30 cellular contexts compared by ENCODE assay signal in the genomic region with DNA sequence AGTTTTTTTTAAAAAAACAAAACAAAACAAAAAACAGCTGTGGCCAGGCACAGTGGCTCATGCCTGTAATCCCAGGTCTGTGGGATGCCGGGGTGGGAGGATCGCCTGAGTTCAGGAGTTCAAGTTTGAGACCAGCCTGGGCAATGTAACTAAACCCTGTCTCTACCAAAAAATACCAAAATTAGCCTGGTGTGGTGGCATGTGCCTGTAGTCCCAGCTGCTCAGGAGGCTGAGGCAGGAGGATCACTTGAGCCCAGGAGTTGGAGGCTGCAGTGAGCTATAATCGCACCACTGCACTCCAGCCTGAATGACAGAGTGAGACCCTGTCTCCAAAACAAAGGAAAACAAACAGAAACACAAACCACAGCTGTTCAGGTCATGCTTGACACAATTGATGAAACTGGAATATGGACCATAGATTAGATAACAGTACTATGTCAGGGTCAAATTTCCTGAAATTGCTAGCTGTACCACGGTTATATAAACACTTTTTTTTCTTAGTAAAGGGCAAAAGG. TPM values are rescaled to one million over a fixed set of nuclear protein-coding genes. Genes with fewer than 3 reads are reported as not detected.
DNase-seq lines count a peak whose midpoint lies in the region; ATAC-seq, FAIRE-seq and TF ChIP-seq lines count a peak whose summit lies in the region.
"Had no signal": no experiment of that assay in that cellular context is flagged by ENCODE, and none has a peak within 500 bp of the region (broad histone marks: within the 10 kb centered on the region; RNA-seq: fewer than 3 reads in every experiment).

No MANE protein-coding gene starts in this region.

- BruUV-seq in HepG2 (replicated peaks; lab: Mats Ljungman, UMichigan) (no TSS peak), MCF 10A (replicated peaks; lab: Mats Ljungman, UMichigan) (no TSS peak)

- POLR2A ChIA-PET in HepG2 (lab: Yijun Ruan, JAX) (interaction anchor here (1.0 to 2.6 kb wide), 5 partner anchors 16 to 36 kb away, joined by 3 to 10 read pairs (median 8); partner anchors contain the start of genes NDUFA7, RAB11B and RPS28), MCF 10A (lab: Yijun Ruan, JAX) (interaction anchor here (1.0 kb wide), 1 partner anchor 21 kb away, joined by 8 read pairs; no protein-coding TSS in a partner anchor)

- peaks cover 5% of the 10 kb centered on the region for H3K36me3 Mint-ChIP-seq in MCF 10A (ENCODE audit: insufficient read depth, unreplicated experiment)
- H3K36me3 Mint-ChIP-seq: mesothelial cell of epicardium; naive thymus-derived CD4-positive, alpha-beta T cell had no signal

- WGBS in HepG2 (ENCODE audit: low lambda C conversion rate), result 8% methylated on average over 4 of the region's 4 CpGs

- H4K20me1 ChIP-seq in HepG2 (ENCODE audit: insufficient read depth, low read length) (no peaks in the 10 kb centered on the region), MM.1S (ENCODE audit: insufficient read depth, low read length) (no peaks in the 10 kb centered on the region)

- H3K27me3 Mint-ChIP-seq in MCF 10A (ENCODE audit: insufficient read depth, unreplicated experiment), result no peaks in the 10 kb centered on the region

- H3K27ac ChIP-seq in 22Rv1, result peak overlapping the region; percentile 17; the same call in 1 of the 2 replicates
- H3K27ac ChIP-seq in HepG2 (ENCODE audit: extremely low read length, insufficient read depth, low read length), result peak overlapping the region; percentile 67
- no peak overlapping the region for H3K27ac ChIP-seq in MM.1S (ENCODE audit: low read length)
- H3K27ac ChIP-seq: breast epithelium, colonic mucosa, left lung, tibial nerve had no signal

- peak; percentile 93 for TF ChIP-seq EP300 in HepG2 (IDR thresholded peaks at IDR 0.05; ENCODE audit: low read depth in 2 of 2, low read length in 2 of 2)
- peak; percentile 90 for TF ChIP-seq EP300 in HepG2 (CRISPR knock-in tag; IDR thresholded peaks at IDR 0.05; ENCODE audit: borderline replicate concordance)

- peaks cover 25% of the 10 kb centered on the region for H3K4me1 Mint-ChIP-seq in MCF 10A (ENCODE audit: insufficient read depth, unreplicated experiment)

- peaks cover 80% of the 10 kb centered on the region for H3K4me1 ChIP-seq in HepG2 (ENCODE audit: insufficient read depth, low read length)
- H3K4me1 ChIP-seq in MM.1S (ENCODE audit: low read length), result peaks cover 5% of the 10 kb centered on the region
- H3K4me1 ChIP-seq: BE2C, colonic mucosa had no signal

- H3K4me3 ChIP-seq in choroid plexus epithelial cell (ENCODE audit: low read depth, low read length), result no peak overlapping the region
- H3K4me3 ChIP-seq in HepG2 (replicated peaks in 1 of 3; ENCODE audit: insufficient read depth in 1 of 3, low read depth in 2 of 3, low read length in 3 of 3), result no peak overlapping the region
- H3K4me3 ChIP-seq in MM.1S (ENCODE audit: low read length), result no peak overlapping the region
- H3K4me3 ChIP-seq: breast epithelium, colonic mucosa, esophagus squamous epithelium, left lung, tibial nerve had no signal

- intact Hi-C loops in HepG2 (cut with micrococcal nuclease; ENCODE audit: unreplicated experiment), result loop anchor here (10.0 kb wide), 1 partner anchor 88 kb away; the partner anchor contains the start of gene HNRNPM
- intact Hi-C loops in MCF 10A (cut with micrococcal nuclease), result loop anchor here (10.0 kb wide), 1 partner anchor 98 kb away; no protein-coding TSS in a partner anchor

- no peak overlapping the region for H3K9ac ChIP-seq in HepG2 (ENCODE audit: insufficient read depth, low read depth, low read length)
- H3K9ac ChIP-seq in MM.1S (ENCODE audit: low read length), result no peak overlapping the region

- 0 out of 2 replicates have a peak, but pooled peaks have one; percentile 11 for TF ChIP-seq RAD21 in HepG2 (CRISPR knock-in tag; IDR thresholded peaks at IDR 0.05)

- in situ Hi-C loops in HepG2 (cut with HindIII; ENCODE audit: extremely low pct_ligation_motif_present, low pct_unique_long_range_greater_than_20kb), result no loop called here

- no peak for TF ChIP-seq POLR2A in HepG2 (IDR thresholded peaks at IDR 0.05; ENCODE audit: insufficient read depth in 1 of 2, low read depth in 2 of 2, low read length in 2 of 2)

- no peak overlapping the region for H2AFZ ChIP-seq in HepG2 (ENCODE audit: low read length)
- H2AFZ ChIP-seq in MM.1S (ENCODE audit: low read length), result no peak overlapping the region

- 0 out of 2 replicates have a peak overlapping the region, but pooled peaks have one; percentile 1 for H3K4me2 ChIP-seq in HepG2 (ENCODE audit: low read depth, low read length)
- H3K4me2 ChIP-seq in MM.1S (ENCODE audit: low read depth, low read length), result no peak overlapping the region

- no peaks in the 10 kb centered on the region for H3K9me2 ChIP-seq in MM.1S (replicated peaks; ENCODE audit: insufficient read depth, low read length)

- CTCF ChIA-PET in HepG2 (lab: Yijun Ruan, JAX; ENCODE audit: low intra/inter-chr PET ratio, low total read pairs), result no interaction called here
- CTCF ChIA-PET in MCF 10A (lab: Yijun Ruan, JAX), result interaction anchor here (0.6 to 6.0 kb wide), 5 partner anchors 11 to 221 kb away, joined by 3 to 72 read pairs (median 3); partner anchors contain the start of gene RAB11B

- H3F3A ChIP-seq in MM.1S (ENCODE audit: insufficient read depth, low read length), result no peaks in the 10 kb centered on the region

- ATAC-seq in HepG2 (peak; percentile 61), GM18867 (IDR thresholded peaks at IDR 0.05; ENCODE audit: unreplicated experiment) (no peak)
- ATAC-seq: activated T-cell treated with anti-CD3 and anti-CD28 coated beads, Interleukin-2, amount 50 U/mL, for 4 hours; left lung; naive thymus-derived CD4-positive, alpha-beta T cell had no signal

- FAIRE-seq in HepG2 (lab: Jason Lieb, UNC), result peak; percentile 42
- FAIRE-seq: G401.6 had no signal

- TF ChIP-seq CTCF in 22Rv1 (IDR thresholded peaks at IDR 0.05) (no peak), choroid plexus epithelial cell (conservative IDR thresholded peaks at IDR 0.05; ENCODE audit: low read depth, low read length) (no peak), HepG2 (CRISPR knock-in tag; IDR thresholded peaks at IDR 0.05) (peak; percentile 12; the same call in 1 of the 2 replicates), MM.1S (IDR thresholded peaks at IDR 0.05; ENCODE audit: low read length) (no peak), MCF 10A (IDR thresholded peaks at IDR 0.05; ENCODE audit: unreplicated experiment) (no peak)

- H3K27ac Mint-ChIP-seq in MCF 10A (ENCODE audit: low read depth, unreplicated experiment), result no peak overlapping the region
- H3K27ac Mint-ChIP-seq: H9; mesothelial cell of epicardium; naive thymus-derived CD4-positive, alpha-beta T cell; T-helper 2 cell treated with Interferon-gamma antibody and Interleukin-4, amounts not matched to agents 5 μg/mL and 100 μg/mL, for 36 hours had no signal

- H3K79me2 ChIP-seq in HepG2 (ENCODE audit: insufficient read depth, low read length), result no peaks in the 10 kb centered on the region
- H3K79me2 ChIP-seq in MM.1S (ENCODE audit: low read length), result no peaks in the 10 kb centered on the region

- no peak overlapping the region for H3K4me3 Mint-ChIP-seq in MCF 10A (ENCODE audit: unreplicated experiment)
- H3K4me3 Mint-ChIP-seq: activated T-cell treated with anti-CD3 and anti-CD28 coated beads, Interleukin-2, amount 50 U/mL, for 4 hours; H9; mesothelial cell of epicardium; naive thymus-derived CD4-positive, alpha-beta T cell; T-helper 2 cell treated with Interferon-gamma antibody and Interleukin-4, amounts not matched to agents 5 μg/mL and 100 μg/mL, for 36 hours had no signal

- H3K36me3 ChIP-seq in HepG2 (replicated peaks in 1 of 2; ENCODE audit: control insufficient read depth in 1 of 2, insufficient read depth in 2 of 2, low read length in 2 of 2) (no peaks in the 10 kb centered on the region), MM.1S (replicated peaks; ENCODE audit: insufficient read depth, low read length) (no peaks in the 10 kb centered on the region)
- H3K36me3 ChIP-seq: BE2C, breast epithelium, colonic mucosa, esophagus squamous epithelium, left lung, tibial nerve had no signal

- DNase-seq in RPMI7951 (ENCODE audit: low read depth) (peak; percentile 49), choroid plexus epithelial cell (ENCODE audit: low read depth) (peak; percentile 56), HepG2 (ENCODE audit: low spot score) (peak; percentile 93), activated T-cell treated with anti-CD3 and anti-CD28 coated beads for 4 hours (no peak), MM.1S (no peak), MCF 10A (ENCODE audit: unreplicated experiment) (no peak)
- DNase-seq: ACHN; activated CD4-positive, alpha-beta T cell treated with anti-CD3 and anti-CD28 coated beads for 48 hours; activated naive CD4-positive, alpha-beta T cell treated with Interleukin-2 at 50 U/mL for 16 hours; activated T-cell treated with anti-CD3 and anti-CD28 coated beads, Interleukin-2, amount 50 U/mL, for 4 hours; amniotic stem cell; BE2C; colonic mucosa; esophagus squamous epithelium; H9; naive thymus-derived CD4-positive, alpha-beta T cell; NCI-H1436; NCI-H2107; NCI-H446 treated with DMSO at 0.1 percent for 48 hours; Right ventricle myocardium superior; stimulated activated CD4-positive, alpha-beta T cell treated with anti-CD3 and anti-CD28 coated beads, Interleukin-2, amount 100 ng/mL, for 24 hours had no signal

- H3K9me3 Mint-ChIP-seq in MCF 10A (ENCODE audit: unreplicated experiment), result no peaks in the 10 kb centered on the region
- H3K9me3 Mint-ChIP-seq: activated T-cell treated with anti-CD3 and anti-CD28 coated beads, Interleukin-2, amount 50 U/mL, for 4 hours; T-helper 2 cell treated with Interferon-gamma antibody and Interleukin-4, amounts not matched to agents 5 μg/mL and 100 μg/mL, for 36 hours had no signal

- H3K9me3 ChIP-seq in HepG2 (ENCODE audit: low read length) (no peaks in the 10 kb centered on the region), MM.1S (replicated peaks; ENCODE audit: insufficient read depth, low read length) (no peaks in the 10 kb centered on the region)
- H3K9me3 ChIP-seq: BE2C, breast epithelium, colonic mucosa, esophagus squamous epithelium, left lung, tibial nerve had no signal

- H3K27me3 ChIP-seq in HepG2 (ENCODE audit: control insufficient read depth in 1 of 2, insufficient read depth in 2 of 2, low read length in 2 of 2), result no peaks in the 10 kb centered on the region
- H3K27me3 ChIP-seq in MM.1S (replicated peaks; ENCODE audit: insufficient read depth, low read length), result peaks cover 19% of the 10 kb centered on the region
- H3K27me3 ChIP-seq: breast epithelium, colonic mucosa, tibial nerve had no signal

RNA-seq across cellular contexts. Expression of gene ANGPTL4, which starts 6.9 kb away (rescaled TPM):
- 9.0 and 10.4 TPM in 2 replicates for total RNA-seq in RPMI7951 (2014; rRNA removed; shearing (Covaris generic))
- 0.20 and 0.80 TPM in 2 replicates for total RNA-seq in HepG2 (2016; rRNA removed; fragmentation: Illumina TruSeq; extraction: Trizol)
- 0.10 and 0.35 TPM in 2 replicates for total RNA-seq in HepG2 (2016; cell fraction: cytosol; rRNA removed; fragmentation: Illumina TruSeq; extraction: Trizol; ENCODE audit: low read depth)
- 0.27 and 0.80 TPM in 2 replicates for total RNA-seq in HepG2 (2016; cell fraction: insoluble cytoplasmic fraction; rRNA removed; fragmentation: Illumina TruSeq; extraction: Trizol)
- total RNA-seq in HepG2 (2016; cell fraction: membrane; rRNA removed; fragmentation: Illumina TruSeq; extraction: Trizol), result 0.48 and 0.71 TPM in 2 replicates
- 0.78 and 1.6 TPM in 2 replicates for total RNA-seq in HepG2 (2016; cell fraction: nucleus; rRNA removed; fragmentation: Illumina TruSeq; extraction: Trizol)
- 21.7 and 39.9 TPM in 2 replicates for polyA plus RNA-seq in HepG2 (2011; rRNA removed)
- 24.1 and 25.1 TPM in 2 replicates for polyA plus RNA-seq in HepG2 (2011; cell fraction: cytosol; rRNA removed)
- polyA plus RNA-seq in HepG2 (2011; cell fraction: nucleus; rRNA removed), result 62.7 and 74.1 TPM in 2 replicates
- 15.1 and 16.8 TPM in 2 replicates for polyA plus RNA-seq in HepG2 (2012)
- polyA plus RNA-seq in HepG2 (2016; cell fraction: cytosol; fragmentation: Illumina TruSeq; extraction: Trizol; ENCODE audit: low read depth), result 0.22 and 0.23 TPM in 2 replicates
- 0.29 and 0.58 TPM in 2 replicates for polyA plus RNA-seq in HepG2 (2016; cell fraction: insoluble cytoplasmic fraction; fragmentation: Illumina TruSeq; extraction: Trizol; ENCODE audit: low read depth)
- 0.19 TPM in 2 replicates for polyA plus RNA-seq in HepG2 (2016; cell fraction: membrane; fragmentation: Illumina TruSeq; extraction: Trizol; ENCODE audit: low read depth)
- 2.5 and 3.1 TPM in 2 replicates for polyA plus RNA-seq in HepG2 (2016; cell fraction: nucleus; fragmentation: Illumina TruSeq; extraction: Trizol; ENCODE audit: insufficient read depth, low read depth)
- polyA minus RNA-seq in HepG2 (2011; rRNA and poly(A)+ RNA removed; ENCODE audit: low replicate concordance), result 0.14 and 19.3 TPM in 2 replicates
- 14.2 and 17.5 TPM in 2 replicates for polyA minus RNA-seq in HepG2 (2011; cell fraction: cytosol; rRNA and poly(A)+ RNA removed)
- 14.4 and 18.8 TPM in 2 replicates for polyA minus RNA-seq in HepG2 (2011; cell fraction: nucleus; rRNA and poly(A)+ RNA removed)
- total RNA-seq in MCF 10A (2022), result 12.6 and 32.8 TPM in 2 replicates
- total RNA-seq: OCI-LY7 had no signal
- polyA plus RNA-seq: naive thymus-derived CD4-positive, alpha-beta T cell had no signal

RNA-seq across cellular contexts. Expression of gene KANK3, which starts 14.0 kb away (rescaled TPM):
- 0.24 TPM in 1 of 2 replicates, not detected in the other for total RNA-seq in RPMI7951 (2014; rRNA removed; shearing (Covaris generic))
- 0.15 and 0.18 TPM in 2 replicates for total RNA-seq in HepG2 (2016; rRNA removed; fragmentation: Illumina TruSeq; extraction: Trizol)
- total RNA-seq in HepG2 (2016; cell fraction: cytosol; rRNA removed; fragmentation: Illumina TruSeq; extraction: Trizol; ENCODE audit: low read depth), result not detected in 2 replicates
- total RNA-seq in HepG2 (2016; cell fraction: insoluble cytoplasmic fraction; rRNA removed; fragmentation: Illumina TruSeq; extraction: Trizol), result 0.06 and 0.35 TPM in 2 replicates
- total RNA-seq in HepG2 (2016; cell fraction: membrane; rRNA removed; fragmentation: Illumina TruSeq; extraction: Trizol), result 0.07 and 0.28 TPM in 2 replicates
- total RNA-seq in HepG2 (2016; cell fraction: nucleus; rRNA removed; fragmentation: Illumina TruSeq; extraction: Trizol), result 0.12 and 0.22 TPM in 2 replicates
- 0.20 and 0.73 TPM in 2 replicates for polyA plus RNA-seq in HepG2 (2011; rRNA removed)
- 0.32 and 0.46 TPM in 2 replicates for polyA plus RNA-seq in HepG2 (2011; cell fraction: cytosol; rRNA removed)
- 1.5 and 1.8 TPM in 2 replicates for polyA plus RNA-seq in HepG2 (2011; cell fraction: nucleus; rRNA removed)
- 0.27 and 0.32 TPM in 2 replicates for polyA plus RNA-seq in HepG2 (2012)
- polyA plus RNA-seq in HepG2 (2016; cell fraction: cytosol; fragmentation: Illumina TruSeq; extraction: Trizol; ENCODE audit: low read depth), result not detected in 2 replicates
- 0.22 TPM in 1 of 2 replicates, not detected in the other for polyA plus RNA-seq in HepG2 (2016; cell fraction: insoluble cytoplasmic fraction; fragmentation: Illumina TruSeq; extraction: Trizol; ENCODE audit: low read depth)
- polyA plus RNA-seq in HepG2 (2016; cell fraction: membrane; fragmentation: Illumina TruSeq; extraction: Trizol; ENCODE audit: low read depth), result 0.12 TPM in 1 of 2 replicates, not detected in the other
- 0.45 and 0.62 TPM in 2 replicates for polyA plus RNA-seq in HepG2 (2016; cell fraction: nucleus; fragmentation: Illumina TruSeq; extraction: Trizol; ENCODE audit: insufficient read depth, low read depth)
- 0.32 TPM in 1 of 2 replicates, not detected in the other for polyA minus RNA-seq in HepG2 (2011; rRNA and poly(A)+ RNA removed; ENCODE audit: low replicate concordance)
- polyA minus RNA-seq in HepG2 (2011; cell fraction: cytosol; rRNA and poly(A)+ RNA removed), result not detected in 2 replicates
- 0.77 and 1.5 TPM in 2 replicates for polyA minus RNA-seq in HepG2 (2011; cell fraction: nucleus; rRNA and poly(A)+ RNA removed)
- 0.79 and 1.2 TPM in 2 replicates for total RNA-seq in MCF 10A (2022)

RNA-seq across cellular contexts. Expression of gene RAB11B, which starts 33.1 kb away (rescaled TPM):
- total RNA-seq in RPMI7951 (2014; rRNA removed; shearing (Covaris generic)), result 10.3 and 16.1 TPM in 2 replicates
- 6.0 and 11.5 TPM in 2 replicates for total RNA-seq in HepG2 (2016; rRNA removed; fragmentation: Illumina TruSeq; extraction: Trizol)
- 3.2 and 5.3 TPM in 2 replicates for total RNA-seq in HepG2 (2016; cell fraction: cytosol; rRNA removed; fragmentation: Illumina TruSeq; extraction: Trizol; ENCODE audit: low read depth)
- total RNA-seq in HepG2 (2016; cell fraction: insoluble cytoplasmic fraction; rRNA removed; fragmentation: Illumina TruSeq; extraction: Trizol), result 5.3 and 9.6 TPM in 2 replicates
- 5.5 and 8.1 TPM in 2 replicates for total RNA-seq in HepG2 (2016; cell fraction: membrane; rRNA removed; fragmentation: Illumina TruSeq; extraction: Trizol)
- 10.6 and 12.6 TPM in 2 replicates for total RNA-seq in HepG2 (2016; cell fraction: nucleus; rRNA removed; fragmentation: Illumina TruSeq; extraction: Trizol)
- polyA plus RNA-seq in HepG2 (2011; rRNA removed), result 28.4 and 39.6 TPM in 2 replicates
- polyA plus RNA-seq in HepG2 (2011; cell fraction: cytosol; rRNA removed), result 25.6 and 37.5 TPM in 2 replicates
- polyA plus RNA-seq in HepG2 (2011; cell fraction: nucleus; rRNA removed), result 145 and 155 TPM in 2 replicates
- 60.0 and 70.4 TPM in 2 replicates for polyA plus RNA-seq in HepG2 (2012)
- polyA plus RNA-seq in HepG2 (2016; cell fraction: cytosol; fragmentation: Illumina TruSeq; extraction: Trizol; ENCODE audit: low read depth), result 12.4 and 13.3 TPM in 2 replicates
- polyA plus RNA-seq in HepG2 (2016; cell fraction: insoluble cytoplasmic fraction; fragmentation: Illumina TruSeq; extraction: Trizol; ENCODE audit: low read depth), result 42.9 and 48.7 TPM in 2 replicates
- 18.3 and 20.3 TPM in 2 replicates for polyA plus RNA-seq in HepG2 (2016; cell fraction: membrane; fragmentation: Illumina TruSeq; extraction: Trizol; ENCODE audit: low read depth)
- 54.5 and 58.9 TPM in 2 replicates for polyA plus RNA-seq in HepG2 (2016; cell fraction: nucleus; fragmentation: Illumina TruSeq; extraction: Trizol; ENCODE audit: insufficient read depth, low read depth)
- 12.0 and 69.0 TPM in 2 replicates for polyA minus RNA-seq in HepG2 (2011; rRNA and poly(A)+ RNA removed; ENCODE audit: low replicate concordance)
- polyA minus RNA-seq in HepG2 (2011; cell fraction: cytosol; rRNA and poly(A)+ RNA removed), result 33.6 and 48.7 TPM in 2 replicates
- polyA minus RNA-seq in HepG2 (2011; cell fraction: nucleus; rRNA and poly(A)+ RNA removed), result 27.7 and 30.1 TPM in 2 replicates
- total RNA-seq in MCF 10A (2022), result 67.2 and 73.3 TPM in 2 replicates

RNA-seq across cellular contexts. Expression of gene RPS28, which starts 35.8 kb away (rescaled TPM):
- 246 and 255 TPM in 2 replicates for total RNA-seq in RPMI7951 (2014; rRNA removed; shearing (Covaris generic))
- total RNA-seq in HepG2 (2016; rRNA removed; fragmentation: Illumina TruSeq; extraction: Trizol), result 281 and 319 TPM in 2 replicates
- total RNA-seq in HepG2 (2016; cell fraction: cytosol; rRNA removed; fragmentation: Illumina TruSeq; extraction: Trizol; ENCODE audit: low read depth), result 424 and 447 TPM in 2 replicates
- 291 and 334 TPM in 2 replicates for total RNA-seq in HepG2 (2016; cell fraction: insoluble cytoplasmic fraction; rRNA removed; fragmentation: Illumina TruSeq; extraction: Trizol)
- 667 and 807 TPM in 2 replicates for total RNA-seq in HepG2 (2016; cell fraction: membrane; rRNA removed; fragmentation: Illumina TruSeq; extraction: Trizol)
- total RNA-seq in HepG2 (2016; cell fraction: nucleus; rRNA removed; fragmentation: Illumina TruSeq; extraction: Trizol), result 139 and 147 TPM in 2 replicates
- polyA plus RNA-seq in HepG2 (2011; rRNA removed), result 521 and 545 TPM in 2 replicates
- 604 and 791 TPM in 2 replicates for polyA plus RNA-seq in HepG2 (2011; cell fraction: cytosol; rRNA removed)
- polyA plus RNA-seq in HepG2 (2011; cell fraction: nucleus; rRNA removed), result 232 and 285 TPM in 2 replicates
- 1,428 and 2,679 TPM in 2 replicates for polyA plus RNA-seq in HepG2 (2012)
- polyA plus RNA-seq in HepG2 (2016; cell fraction: cytosol; fragmentation: Illumina TruSeq; extraction: Trizol; ENCODE audit: low read depth), result 858 and 886 TPM in 2 replicates
- polyA plus RNA-seq in HepG2 (2016; cell fraction: insoluble cytoplasmic fraction; fragmentation: Illumina TruSeq; extraction: Trizol; ENCODE audit: low read depth), result 429 and 441 TPM in 2 replicates
- 1,075 and 1,148 TPM in 2 replicates for polyA plus RNA-seq in HepG2 (2016; cell fraction: membrane; fragmentation: Illumina TruSeq; extraction: Trizol; ENCODE audit: low read depth)
- 346 and 368 TPM in 2 replicates for polyA plus RNA-seq in HepG2 (2016; cell fraction: nucleus; fragmentation: Illumina TruSeq; extraction: Trizol; ENCODE audit: insufficient read depth, low read depth)
- polyA minus RNA-seq in HepG2 (2011; rRNA and poly(A)+ RNA removed; ENCODE audit: low replicate concordance), result 312 and 362 TPM in 2 replicates
- 181 and 188 TPM in 2 replicates for polyA minus RNA-seq in HepG2 (2011; cell fraction: cytosol; rRNA and poly(A)+ RNA removed)
- polyA minus RNA-seq in HepG2 (2011; cell fraction: nucleus; rRNA and poly(A)+ RNA removed), result 59.9 and 62.0 TPM in 2 replicates
- total RNA-seq in MCF 10A (2022), result 2,247 and 2,362 TPM in 2 replicates

RNA-seq across cellular contexts. Expression of gene NDUFA7, which starts 35.9 kb away (rescaled TPM):
- 42.1 and 48.3 TPM in 2 replicates for total RNA-seq in RPMI7951 (2014; rRNA removed; shearing (Covaris generic))
- 57.2 and 64.5 TPM in 2 replicates for total RNA-seq in HepG2 (2016; rRNA removed; fragmentation: Illumina TruSeq; extraction: Trizol)
- total RNA-seq in HepG2 (2016; cell fraction: cytosol; rRNA removed; fragmentation: Illumina TruSeq; extraction: Trizol; ENCODE audit: low read depth), result 20.0 and 25.8 TPM in 2 replicates
- total RNA-seq in HepG2 (2016; cell fraction: insoluble cytoplasmic fraction; rRNA removed; fragmentation: Illumina TruSeq; extraction: Trizol), result 65.5 and 75.0 TPM in 2 replicates
- 24.2 and 27.6 TPM in 2 replicates for total RNA-seq in HepG2 (2016; cell fraction: membrane; rRNA removed; fragmentation: Illumina TruSeq; extraction: Trizol)
- total RNA-seq in HepG2 (2016; cell fraction: nucleus; rRNA removed; fragmentation: Illumina TruSeq; extraction: Trizol), result 26.5 and 38.1 TPM in 2 replicates
- polyA plus RNA-seq in HepG2 (2011; rRNA removed), result 71.5 and 75.3 TPM in 2 replicates
- polyA plus RNA-seq in HepG2 (2011; cell fraction: cytosol; rRNA removed), result 56.6 and 79.4 TPM in 2 replicates
- polyA plus RNA-seq in HepG2 (2011; cell fraction: nucleus; rRNA removed), result 36.6 and 51.3 TPM in 2 replicates
- polyA plus RNA-seq in HepG2 (2012), result 50.0 and 50.9 TPM in 2 replicates
- polyA plus RNA-seq in HepG2 (2016; cell fraction: cytosol; fragmentation: Illumina TruSeq; extraction: Trizol; ENCODE audit: low read depth), result 29.4 and 33.3 TPM in 2 replicates
- polyA plus RNA-seq in HepG2 (2016; cell fraction: insoluble cytoplasmic fraction; fragmentation: Illumina TruSeq; extraction: Trizol; ENCODE audit: low read depth), result 101 and 102 TPM in 2 replicates
- 32.9 and 35.8 TPM in 2 replicates for polyA plus RNA-seq in HepG2 (2016; cell fraction: membrane; fragmentation: Illumina TruSeq; extraction: Trizol; ENCODE audit: low read depth)
- polyA plus RNA-seq in HepG2 (2016; cell fraction: nucleus; fragmentation: Illumina TruSeq; extraction: Trizol; ENCODE audit: insufficient read depth, low read depth), result 67.5 and 70.8 TPM in 2 replicates
- 160 and 193 TPM in 2 replicates for polyA minus RNA-seq in HepG2 (2011; rRNA and poly(A)+ RNA removed; ENCODE audit: low replicate concordance)
- polyA minus RNA-seq in HepG2 (2011; cell fraction: cytosol; rRNA and poly(A)+ RNA removed), result 44.6 and 56.9 TPM in 2 replicates
- 21.2 and 22.9 TPM in 2 replicates for polyA minus RNA-seq in HepG2 (2011; cell fraction: nucleus; rRNA and poly(A)+ RNA removed)
- total RNA-seq in MCF 10A (2022), result 83.2 and 91.8 TPM in 2 replicates

Comparison
In these comparisons a context has a peak if more than half of its experiments do, and no peak if none do; other contexts are left out.
1. DNase-seq: peak in RPMI7951 (single experiment), choroid plexus epithelial cell (single experiment) and HepG2 (single experiment); none in activated T-cell treated with anti-CD3 and anti-CD28 coated beads for 4 hours (single experiment), MM.1S (single experiment) and MCF 10A (single experiment).